Comparison of ENCODE assay signal across 1 cellular context in genomic region chr6:34592208-34592952, GRCh38.
TF ChIP-seq lines count a peak whose summit lies in the region.

No MANE protein-coding gene starts in this region.

TF ChIP-seq in HEK293, 187 proteins besides CTCF, POLR2A, EP300 and RAD21 (continued from another document):
- TF ChIP-seq ZNF280C (tag by site-specific recombination; IDR thresholded peaks at IDR 0.05) = no peak
